25 cellular contexts compared by ENCODE assay signal in the genomic region with DNA sequence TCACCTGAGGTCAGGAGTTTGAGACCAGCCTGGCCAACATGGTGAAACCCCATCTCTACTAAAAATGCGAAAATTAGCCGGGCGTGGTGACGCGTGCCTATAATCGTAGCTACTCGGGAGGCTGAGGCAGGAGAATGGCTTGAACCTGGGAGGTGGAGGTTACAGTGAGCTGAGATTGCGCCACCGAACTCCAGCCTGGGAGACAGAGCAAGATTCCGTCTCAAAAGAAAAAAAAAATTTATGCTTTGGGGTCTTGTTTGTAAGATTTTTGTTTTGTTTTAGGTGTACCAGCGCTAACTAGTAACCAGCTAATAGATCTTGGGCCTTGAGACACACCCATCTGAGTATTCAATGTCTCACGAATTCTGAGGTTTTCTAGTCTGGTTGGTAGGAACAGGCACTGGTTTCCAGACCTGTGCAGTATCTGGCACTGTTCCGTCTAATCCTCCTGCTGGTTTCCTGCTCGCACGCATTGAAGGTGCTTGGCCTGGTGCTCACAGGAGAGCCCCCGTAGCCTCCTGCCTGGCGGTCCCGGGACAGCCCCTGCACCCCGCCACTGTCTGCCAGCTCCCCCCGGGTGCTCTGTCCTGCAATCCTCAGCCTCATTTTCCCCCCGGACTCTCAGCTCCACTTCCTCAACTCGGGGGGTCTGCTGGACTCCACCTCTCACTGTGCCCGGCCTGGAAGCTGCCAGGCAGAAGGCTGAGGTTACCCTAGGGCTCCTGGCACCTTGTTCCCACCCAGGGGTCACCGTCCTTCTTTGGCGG. TPM values are rescaled to one million over a fixed set of nuclear protein-coding genes. Genes with fewer than 3 reads are reported as not detected.
A peak's percentile ranks its signal among the peaks of the same experiment; 100 is the strongest.
DNase-seq lines count a peak whose midpoint lies in the region; TF ChIP-seq lines count a peak whose summit lies in the region.
"Had no signal": no experiment of that assay in that cellular context is flagged by ENCODE, and none has a peak within 500 bp of the region (broad histone marks: within the 10 kb centered on the region; RNA-seq: fewer than 3 reads in every experiment).

No MANE protein-coding gene starts in this region.

- POLR2A ChIA-PET in activated CD4-positive, alpha-beta memory T cell treated with anti-CD3 and anti-CD28 coated beads for 36 hours (lab: Charles Lee): interaction anchor here (1.2 kb wide), 1 partner anchor 14 kb away, joined by 3 read pairs; no protein-coding TSS in a partner anchor
- POLR2A ChIA-PET in activated CD4-positive, alpha-beta memory T cell treated with anti-CD3 and anti-CD28 coated beads, Interleukin-2, amount 10 ng/mL, durations not matched to agents 7 days and 5 days (lab: Charles Lee): interaction anchor here (1.3 to 3.0 kb wide), 4 partner anchors 10 to 20 kb away, joined by 3 to 14 read pairs (median 4); no protein-coding TSS in a partner anchor

- peak overlapping the region; percentile 2 for H3K27ac Mint-ChIP-seq in activated CD4-positive, alpha-beta memory T cell treated with anti-CD3 and anti-CD28 coated beads for 36 hours
- no peak overlapping the region for H3K27ac Mint-ChIP-seq in activated CD4-positive, alpha-beta memory T cell treated with anti-CD3 and anti-CD28 coated beads, Interleukin-2, amount 10 ng/mL, durations not matched to agents 7 days and 5 days
- no peak overlapping the region for H3K27ac Mint-ChIP-seq in activated T-helper 2 cell treated with anti-CD3 and anti-CD28 coated beads, Interferon-gamma antibody, Interleukin-2, Interleukin-4, amounts not matched to agents 10 μg/mL and 5 μg/mL and 100 μg/mL, durations not matched to agents 14 hours and 24 hours and 36 hours
- H3K27ac Mint-ChIP-seq: activated CD8-positive, alpha-beta T cell treated with anti-CD3 and anti-CD28 coated beads, Interleukin-2, amount 10 ng/mL, durations not matched to agents 7 days and 5 days; activated naive CD8-positive, alpha-beta T cell treated with anti-CD3 and anti-CD28 coated beads, Interleukin-2, amount 10 ng/mL, durations not matched to agents 7 days and 5 days; CD8-positive, alpha-beta T cell; dendritic cell treated with granulocyte-macrophage colony-stimulating factor and Interleukin-4, amounts not matched to agents 40 ng/mL and 50 ng/mL, for 4 days; natural killer cell treated with Interleukin-12 subunit alpha and Interleukin-12 subunit beta and Interleukin-15 and Interleukin-18, amount 100 ng/mL, for 72 hours; T-helper 1 cell treated with Interleukin-12 subunit alpha and Interleukin-12 subunit beta and Interleukin-4 antibody, amounts not matched to agents 30 μg/mL and 1 μg/mL, for 36 hours had no signal

- no peak overlapping the region for H3K4me3 Mint-ChIP-seq in activated CD4-positive, alpha-beta memory T cell treated with anti-CD3 and anti-CD28 coated beads for 36 hours
- H3K4me3 Mint-ChIP-seq in activated CD4-positive, alpha-beta memory T cell treated with anti-CD3 and anti-CD28 coated beads, Interleukin-2, amount 10 ng/mL, durations not matched to agents 7 days and 5 days: no peak overlapping the region
- H3K4me3 Mint-ChIP-seq in activated T-helper 2 cell treated with anti-CD3 and anti-CD28 coated beads, Interferon-gamma antibody, Interleukin-2, Interleukin-4, amounts not matched to agents 10 μg/mL and 5 μg/mL and 100 μg/mL, durations not matched to agents 14 hours and 24 hours and 36 hours (ENCODE audit: low read depth): no peak overlapping the region
- H3K4me3 Mint-ChIP-seq: activated CD8-positive, alpha-beta T cell treated with anti-CD3 and anti-CD28 coated beads, Interleukin-2, amount 10 ng/mL, durations not matched to agents 7 days and 5 days; activated naive CD8-positive, alpha-beta T cell treated with anti-CD3 and anti-CD28 coated beads, Interleukin-2, amount 10 ng/mL, durations not matched to agents 7 days and 5 days; CD8-positive, alpha-beta T cell; dendritic cell treated with granulocyte-macrophage colony-stimulating factor and Interleukin-4, amounts not matched to agents 40 ng/mL and 50 ng/mL, for 4 days; natural killer cell treated with Interleukin-12 subunit alpha and Interleukin-12 subunit beta and Interleukin-15 and Interleukin-18, amount 100 ng/mL, for 72 hours; T-helper 1 cell treated with Interleukin-12 subunit alpha and Interleukin-12 subunit beta and Interleukin-4 antibody, amounts not matched to agents 30 μg/mL and 1 μg/mL, for 36 hours had no signal

- DNase-seq in activated CD4-positive, alpha-beta memory T cell treated with anti-CD3 and anti-CD28 coated beads for 36 hours: no peak
- DNase-seq in activated CD4-positive, alpha-beta memory T cell treated with anti-CD3 and anti-CD28 coated beads, Interleukin-2, amount 10 ng/mL, durations not matched to agents 7 days and 5 days: no peak
- peak; percentile 55 for DNase-seq in epithelial cell of esophagus (ENCODE audit: low read depth)
- DNase-seq in activated T-helper 2 cell treated with anti-CD3 and anti-CD28 coated beads, Interferon-gamma antibody, Interleukin-2, Interleukin-4, amounts not matched to agents 10 μg/mL and 5 μg/mL and 100 μg/mL, durations not matched to agents 14 hours and 24 hours and 36 hours (ENCODE audit: low spot score): no peak
- DNase-seq in superior temporal gyrus (ENCODE audit: extremely low spot score): no peak
- DNase-seq in HAP-1 (ENCODE audit: low spot score in 2 of 2): no peak
- DNase-seq: activated CD8-positive, alpha-beta T cell treated with anti-CD3 and anti-CD28 coated beads, Interleukin-2, amount 10 ng/mL, durations not matched to agents 7 days and 5 days; activated naive CD8-positive, alpha-beta T cell treated with anti-CD3 and anti-CD28 coated beads, Interleukin-2, amount 10 ng/mL, durations not matched to agents 7 days and 5 days; activated T-cell treated with anti-CD3 and anti-CD28 coated beads, Interleukin-2, amount 50 U/mL, for 48 hours; brain microvascular endothelial cell; DMS79; NCI-H1417 treated with DMSO at 0.1 percent for 48 hours; NCI-H345; SHP77; stimulated activated CD4-positive, alpha-beta T cell treated with anti-CD3 and anti-CD28 coated beads, Interleukin-12 subunit alpha, Interleukin-12 subunit beta, amount 100 ng/mL, for 4 hours had no signal

- in situ Hi-C loops in HAP-1 (cut with MboI; ENCODE audit: low sequenced_read_pairs): no loop called here

- no peaks in the 10 kb centered on the region for H3K27me3 Mint-ChIP-seq in activated CD4-positive, alpha-beta memory T cell treated with anti-CD3 and anti-CD28 coated beads for 36 hours
- peaks cover 2% of the 10 kb centered on the region for H3K27me3 Mint-ChIP-seq in activated CD4-positive, alpha-beta memory T cell treated with anti-CD3 and anti-CD28 coated beads, Interleukin-2, amount 10 ng/mL, durations not matched to agents 7 days and 5 days
- no peaks in the 10 kb centered on the region for H3K27me3 Mint-ChIP-seq in activated T-helper 2 cell treated with anti-CD3 and anti-CD28 coated beads, Interferon-gamma antibody, Interleukin-2, Interleukin-4, amounts not matched to agents 10 μg/mL and 5 μg/mL and 100 μg/mL, durations not matched to agents 14 hours and 24 hours and 36 hours (ENCODE audit: low read depth)
- H3K27me3 Mint-ChIP-seq: natural killer cell treated with Interleukin-12 subunit alpha and Interleukin-12 subunit beta and Interleukin-15 and Interleukin-18, amount 100 ng/mL, for 72 hours had no signal

- H3K9me3 Mint-ChIP-seq in activated CD4-positive, alpha-beta memory T cell treated with anti-CD3 and anti-CD28 coated beads for 36 hours: no peaks in the 10 kb centered on the region
- no peaks in the 10 kb centered on the region for H3K9me3 Mint-ChIP-seq in activated CD4-positive, alpha-beta memory T cell treated with anti-CD3 and anti-CD28 coated beads, Interleukin-2, amount 10 ng/mL, durations not matched to agents 7 days and 5 days
- no peaks in the 10 kb centered on the region for H3K9me3 Mint-ChIP-seq in activated T-helper 2 cell treated with anti-CD3 and anti-CD28 coated beads, Interferon-gamma antibody, Interleukin-2, Interleukin-4, amounts not matched to agents 10 μg/mL and 5 μg/mL and 100 μg/mL, durations not matched to agents 14 hours and 24 hours and 36 hours
- H3K9me3 Mint-ChIP-seq: activated naive CD8-positive, alpha-beta T cell treated with anti-CD3 and anti-CD28 coated beads, Interleukin-2, amount 10 ng/mL, durations not matched to agents 7 days and 5 days; CD8-positive, alpha-beta T cell; dendritic cell treated with granulocyte-macrophage colony-stimulating factor and Interleukin-4, amounts not matched to agents 40 ng/mL and 50 ng/mL, for 4 days; H9; natural killer cell treated with Interleukin-12 subunit alpha and Interleukin-12 subunit beta and Interleukin-15 and Interleukin-18, amount 100 ng/mL, for 72 hours; T-helper 1 cell treated with Interleukin-12 subunit alpha and Interleukin-12 subunit beta and Interleukin-4 antibody, amounts not matched to agents 30 μg/mL and 1 μg/mL, for 36 hours had no signal

- no peaks in the 10 kb centered on the region for H3K9me3 ChIP-seq in subcutaneous abdominal adipose tissue (ENCODE audit: control insufficient read depth in 5 of 5, low read length in 5 of 5)
- H3K9me3 ChIP-seq in HAP-1: no peaks in the 10 kb centered on the region
- H3K9me3 ChIP-seq: prostate gland, tibial nerve had no signal

- H3K36me3 ChIP-seq in subcutaneous abdominal adipose tissue (ENCODE audit: control insufficient read depth in 5 of 5, insufficient read depth in 5 of 5, low read length in 5 of 5) (peaks cover 0 to 28% (median 22%) of the 10 kb centered on the region in 5 donors), HAP-1 (replicated peaks) (peaks cover 29% of the 10 kb centered on the region)

- H3K36me3 Mint-ChIP-seq in activated CD4-positive, alpha-beta memory T cell treated with anti-CD3 and anti-CD28 coated beads for 36 hours: peaks cover 8% of the 10 kb centered on the region
- H3K36me3 Mint-ChIP-seq in activated CD4-positive, alpha-beta memory T cell treated with anti-CD3 and anti-CD28 coated beads, Interleukin-2, amount 10 ng/mL, durations not matched to agents 7 days and 5 days (ENCODE audit: low read depth): peaks cover 12% of the 10 kb centered on the region
- H3K36me3 Mint-ChIP-seq in activated T-helper 2 cell treated with anti-CD3 and anti-CD28 coated beads, Interferon-gamma antibody, Interleukin-2, Interleukin-4, amounts not matched to agents 10 μg/mL and 5 μg/mL and 100 μg/mL, durations not matched to agents 14 hours and 24 hours and 36 hours (ENCODE audit: low read depth): peaks cover 23% of the 10 kb centered on the region
- H3K36me3 Mint-ChIP-seq: natural killer cell treated with Interleukin-12 subunit alpha and Interleukin-12 subunit beta and Interleukin-15 and Interleukin-18, amount 100 ng/mL, for 72 hours had no signal

- H3K27ac ChIP-seq in subcutaneous abdominal adipose tissue (ENCODE audit: low read depth, low read length): peak overlapping the region; percentile 3
- H3K27ac ChIP-seq: brain microvascular endothelial cell, epithelial cell of prostate, prostate gland had no signal

- CTCF ChIA-PET in activated CD4-positive, alpha-beta memory T cell treated with anti-CD3 and anti-CD28 coated beads for 36 hours (lab: Charles Lee): interaction anchor here (1.6 kb wide), 1 partner anchor 46 kb away, joined by 7 read pairs; no protein-coding TSS in a partner anchor
- CTCF ChIA-PET in activated CD4-positive, alpha-beta memory T cell treated with anti-CD3 and anti-CD28 coated beads, Interleukin-2, amount 10 ng/mL, durations not matched to agents 7 days and 5 days (lab: Charles Lee): interaction anchor here (0.6 to 1.3 kb wide), 2 partner anchors 39 to 545 kb away, joined by 3 to 4 read pairs; a partner anchor contains a TSS

- intact Hi-C loops in activated CD4-positive, alpha-beta memory T cell treated with anti-CD3 and anti-CD28 coated beads for 36 hours (cut with micrococcal nuclease): no loop called here
- intact Hi-C loops in activated T-helper 2 cell treated with anti-CD3 and anti-CD28 coated beads, Interferon-gamma antibody, Interleukin-2, Interleukin-4, amounts not matched to agents 10 μg/mL and 5 μg/mL and 100 μg/mL, durations not matched to agents 14 hours and 24 hours and 36 hours (cut with micrococcal nuclease): no loop called here

- no peak overlapping the region for H3K9ac ChIP-seq in subcutaneous abdominal adipose tissue (ENCODE audit: low read length in 5 of 5)

- no peak for TF ChIP-seq CTCF in epithelial cell of esophagus (IDR thresholded peaks at IDR 0.05; ENCODE audit: insufficient read depth, low read depth, low read length, missing control alignments)

- H3K4me1 ChIP-seq in subcutaneous abdominal adipose tissue (ENCODE audit: control insufficient read depth in 5 of 5, insufficient read depth in 5 of 5, low read length in 5 of 5) (peaks cover 0 to 15% (median under 1%) of the 10 kb centered on the region in 5 donors), HAP-1 (no peaks in the 10 kb centered on the region)
- H3K4me1 ChIP-seq: prostate gland had no signal

- H3K4me3 ChIP-seq in epithelial cell of esophagus (ENCODE audit: low read length) (no peak overlapping the region), subcutaneous abdominal adipose tissue (ENCODE audit: low read depth in 1 of 5, low read length in 5 of 5) (no peak overlapping the region), HAP-1 (no peak overlapping the region)
- H3K4me3 ChIP-seq: prostate gland, tibial nerve had no signal

- H3K27me3 ChIP-seq in subcutaneous abdominal adipose tissue (ENCODE audit: control insufficient read depth in 5 of 5, insufficient read depth in 4 of 5, low read length in 5 of 5) (no peaks in the 10 kb centered on the region), HAP-1 (ENCODE audit: low read depth) (no peaks in the 10 kb centered on the region)
- H3K27me3 ChIP-seq: brain microvascular endothelial cell, tibial nerve had no signal

- no peaks in the 10 kb centered on the region for H3K4me1 Mint-ChIP-seq in activated CD4-positive, alpha-beta memory T cell treated with anti-CD3 and anti-CD28 coated beads for 36 hours (ENCODE audit: low read depth)
- H3K4me1 Mint-ChIP-seq in activated CD4-positive, alpha-beta memory T cell treated with anti-CD3 and anti-CD28 coated beads, Interleukin-2, amount 10 ng/mL, durations not matched to agents 7 days and 5 days: no peaks in the 10 kb centered on the region
- H3K4me1 Mint-ChIP-seq in activated T-helper 2 cell treated with anti-CD3 and anti-CD28 coated beads, Interferon-gamma antibody, Interleukin-2, Interleukin-4, amounts not matched to agents 10 μg/mL and 5 μg/mL and 100 μg/mL, durations not matched to agents 14 hours and 24 hours and 36 hours (ENCODE audit: low read depth): no peaks in the 10 kb centered on the region
- H3K4me1 Mint-ChIP-seq: activated naive CD8-positive, alpha-beta T cell treated with anti-CD3 and anti-CD28 coated beads, Interleukin-2, amount 10 ng/mL, durations not matched to agents 7 days and 5 days; H9 had no signal

RNA-seq across cellular contexts. Expression of a gene that starts 10.6 kb away (rescaled TPM):
- 100 to 1,000 TPM; 118 to 131 TPM for total RNA-seq in activated CD4-positive, alpha-beta memory T cell treated with anti-CD3 and anti-CD28 coated beads for 36 hours
- 10 to 100 TPM; 98.8 to 99.3 TPM for total RNA-seq in activated CD4-positive, alpha-beta memory T cell treated with anti-CD3 and anti-CD28 coated beads, Interleukin-2, amount 10 ng/mL, durations not matched to agents 7 days and 5 days
- polyA plus RNA-seq in PFSK-1 (2012; ENCODE audit: insufficient read length, low read depth): 273 TPM
- 154 and 179 TPM in 2 replicates for total RNA-seq in activated T-helper 2 cell treated with anti-CD3 and anti-CD28 coated beads, Interferon-gamma antibody, Interleukin-2, Interleukin-4, amounts not matched to agents 10 μg/mL and 5 μg/mL and 100 μg/mL, durations not matched to agents 14 hours and 24 hours and 36 hours

RNA-seq across cellular contexts. Expression of a gene that starts 21.8 kb away (rescaled TPM):
- total RNA-seq in activated CD4-positive, alpha-beta memory T cell treated with anti-CD3 and anti-CD28 coated beads for 36 hours: 100 to 1,000 TPM; 209 to 212 TPM
- 100 to 1,000 TPM; 181 to 191 TPM for total RNA-seq in activated CD4-positive, alpha-beta memory T cell treated with anti-CD3 and anti-CD28 coated beads, Interleukin-2, amount 10 ng/mL, durations not matched to agents 7 days and 5 days
- 420 TPM for polyA plus RNA-seq in PFSK-1 (2012; ENCODE audit: insufficient read length, low read depth)
- total RNA-seq in activated T-helper 2 cell treated with anti-CD3 and anti-CD28 coated beads, Interferon-gamma antibody, Interleukin-2, Interleukin-4, amounts not matched to agents 10 μg/mL and 5 μg/mL and 100 μg/mL, durations not matched to agents 14 hours and 24 hours and 36 hours: 387 and 409 TPM in 2 replicates

RNA-seq across cellular contexts. Expression of a gene that starts 24.5 kb away (rescaled TPM):
- 10 to 100 TPM; 86.8 to 89.1 TPM for total RNA-seq in activated CD4-positive, alpha-beta memory T cell treated with anti-CD3 and anti-CD28 coated beads for 36 hours
- total RNA-seq in activated CD4-positive, alpha-beta memory T cell treated with anti-CD3 and anti-CD28 coated beads, Interleukin-2, amount 10 ng/mL, durations not matched to agents 7 days and 5 days: 10 to 100 TPM; 69.0 to 75.6 TPM
- 422 TPM for polyA plus RNA-seq in PFSK-1 (2012; ENCODE audit: insufficient read length, low read depth)
- total RNA-seq in activated T-helper 2 cell treated with anti-CD3 and anti-CD28 coated beads, Interferon-gamma antibody, Interleukin-2, Interleukin-4, amounts not matched to agents 10 μg/mL and 5 μg/mL and 100 μg/mL, durations not matched to agents 14 hours and 24 hours and 36 hours: 103 TPM in 2 replicates

RNA-seq across cellular contexts. Expression of a gene that starts 24.6 kb away (rescaled TPM):
- total RNA-seq in activated CD4-positive, alpha-beta memory T cell treated with anti-CD3 and anti-CD28 coated beads for 36 hours: 10 to 100 TPM; 16.5 to 17.5 TPM
- total RNA-seq in activated CD4-positive, alpha-beta memory T cell treated with anti-CD3 and anti-CD28 coated beads, Interleukin-2, amount 10 ng/mL, durations not matched to agents 7 days and 5 days: 10 to 100 TPM; 26.3 to 28.4 TPM
- polyA plus RNA-seq in PFSK-1 (2012; ENCODE audit: insufficient read length, low read depth): 114 TPM
- 21.8 and 21.9 TPM in 2 replicates for total RNA-seq in activated T-helper 2 cell treated with anti-CD3 and anti-CD28 coated beads, Interferon-gamma antibody, Interleukin-2, Interleukin-4, amounts not matched to agents 10 μg/mL and 5 μg/mL and 100 μg/mL, durations not matched to agents 14 hours and 24 hours and 36 hours

RNA-seq across cellular contexts. Expression of a gene that starts 38.7 kb away (rescaled TPM):
- 100 to 1,000 TPM; 105 to 115 TPM for total RNA-seq in activated CD4-positive, alpha-beta memory T cell treated with anti-CD3 and anti-CD28 coated beads for 36 hours
- total RNA-seq in activated CD4-positive, alpha-beta memory T cell treated with anti-CD3 and anti-CD28 coated beads, Interleukin-2, amount 10 ng/mL, durations not matched to agents 7 days and 5 days: 10 to 100 TPM; 93.9 to 95.2 TPM
- polyA plus RNA-seq in PFSK-1 (2012; ENCODE audit: insufficient read length, low read depth): 340 TPM
- total RNA-seq in activated T-helper 2 cell treated with anti-CD3 and anti-CD28 coated beads, Interferon-gamma antibody, Interleukin-2, Interleukin-4, amounts not matched to agents 10 μg/mL and 5 μg/mL and 100 μg/mL, durations not matched to agents 14 hours and 24 hours and 36 hours: 138 and 145 TPM in 2 replicates
